Comparison of ENCODE assay signal across 9 cellular contexts in the genomic region with DNA sequence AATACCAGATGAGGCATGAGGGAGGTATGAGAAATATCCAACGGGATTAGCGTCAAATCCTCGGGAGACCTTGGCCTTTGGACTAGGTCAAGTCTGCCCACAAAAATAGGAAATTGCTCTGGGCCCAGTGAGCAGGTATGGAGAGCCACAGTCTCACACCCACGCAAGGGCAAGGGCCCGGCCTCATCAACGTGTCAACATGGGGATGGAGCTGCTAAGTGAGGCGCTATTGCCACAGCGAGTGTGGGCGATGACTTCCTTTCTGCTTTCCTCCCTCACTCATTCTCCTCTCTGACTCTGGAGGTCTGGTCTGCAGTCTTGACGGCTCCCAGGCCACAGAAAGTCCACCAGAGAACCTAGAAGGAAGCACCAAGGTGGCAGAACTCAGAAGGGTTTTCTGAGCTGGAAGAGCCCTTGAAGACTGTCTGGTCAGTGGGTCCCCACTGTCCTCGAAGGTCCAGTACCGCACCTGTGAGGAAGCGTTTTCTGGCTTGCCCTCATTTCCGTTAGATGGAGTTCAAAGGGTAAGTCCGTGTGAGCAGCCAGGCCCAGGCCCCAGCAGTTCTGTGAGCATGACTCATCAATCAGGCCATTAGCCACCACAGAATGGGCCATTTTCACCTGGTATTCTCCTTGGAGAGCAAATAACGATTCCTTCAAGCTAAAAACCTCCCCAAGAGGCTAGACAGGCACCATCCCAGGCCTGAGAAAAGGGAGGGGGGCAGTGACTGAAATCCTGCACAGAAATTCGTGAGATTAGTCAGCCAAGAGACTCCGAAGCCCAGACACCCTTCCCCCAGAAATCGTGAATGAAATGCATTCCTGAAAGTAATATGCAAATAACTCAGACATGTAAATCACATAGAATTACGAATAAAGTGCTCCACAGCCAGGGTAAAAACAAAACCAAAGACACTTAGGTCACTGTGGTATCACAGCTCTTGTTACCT.
DNase-seq lines count a peak whose midpoint lies in the region; ATAC-seq, FAIRE-seq and TF ChIP-seq lines count a peak whose summit lies in the region.
"Had no signal": no experiment of that assay in that cellular context is flagged by ENCODE, and none has a peak within 500 bp of the region (broad histone marks: within the 10 kb centered on the region; RNA-seq: fewer than 3 reads in every experiment).

No MANE protein-coding gene starts in this region.

- peaks cover 64% of the 10 kb centered on the region for H3K4me1 Mint-ChIP-seq in WTC11

- no peak overlapping the region for H3K9ac ChIP-seq in Karpas-422 (ENCODE audit: low read length)

- DNase-seq in AG10803 (ENCODE audit: low read depth) = peak; percentile 97
- peak; percentile 46 for DNase-seq in GM19239 (ENCODE audit: insufficient read length, low spot score)
- no peak for DNase-seq in WTC11 (ENCODE audit: low spot score)
- DNase-seq in fibroblast of gingiva (ENCODE audit: low read depth) = peak; percentile 16
- DNase-seq in stimulated activated CD4-positive, alpha-beta T cell treated with anti-CD3 and anti-CD28 coated beads, Interleukin-1b, Interleukin-23, amount 100 ng/mL, for 24 hours (ENCODE audit: low read depth in 4 of 4, low spot score in 1 of 4) = peak; percentile 26 to 64 (median 38)
- DNase-seq in mucosa of gallbladder (ENCODE audit: low spot score) = no peak
- no peak for DNase-seq in Karpas-422

- H3K36me3 ChIP-seq in Karpas-422 (ENCODE audit: insufficient read depth, low read length) = no peaks in the 10 kb centered on the region

- CTCF ChIA-PET in WTC11 (lab: Charles Lee) = interaction anchor here (0.7 to 5.4 kb wide), 4 partner anchors 14 to 230 kb away, joined by 3 to 34 read pairs (median 10); no protein-coding TSS in a partner anchor

- no peaks in the 10 kb centered on the region for H3K27me3 Mint-ChIP-seq in WTC11 (ENCODE audit: low read depth)

- ATAC-seq in HG03135 (IDR thresholded peaks at IDR 0.05; ENCODE audit: unreplicated experiment) (peak; percentile 69), WTC11 (peak; percentile 23)

- peak overlapping the region; percentile 24; the same call in 1 of the 2 replicates for H3K4me3 Mint-ChIP-seq in WTC11

- H3K27ac Mint-ChIP-seq in WTC11 = peak overlapping the region; percentile 71

- H3K9me2 ChIP-seq in Karpas-422 (replicated peaks; ENCODE audit: insufficient read depth, low read length) = no peaks in the 10 kb centered on the region

- no peaks in the 10 kb centered on the region for H3K27me3 ChIP-seq in Karpas-422 (ENCODE audit: low read length)

- no peaks in the 10 kb centered on the region for H3K9me3 Mint-ChIP-seq in WTC11

- no peaks in the 10 kb centered on the region for H3K36me3 Mint-ChIP-seq in WTC11

- POLR2A ChIA-PET in WTC11 (lab: Charles Lee) = no interaction called here

- no peaks in the 10 kb centered on the region for H3K79me2 ChIP-seq in Karpas-422 (ENCODE audit: low read length)

- peak; percentile 97 for FAIRE-seq in GM19239 (lab: Jason Lieb, UNC)

- no peak overlapping the region for H2AFZ ChIP-seq in Karpas-422 (ENCODE audit: low read length)

- peaks cover 31% of the 10 kb centered on the region for H3K4me1 ChIP-seq in Karpas-422 (ENCODE audit: low read length)

- H4K20me1 ChIP-seq in Karpas-422 (ENCODE audit: insufficient read depth, low read depth, low read length) = peaks cover 20% of the 10 kb centered on the region; the same call in 1 of the 2 replicates

- H3K4me2 ChIP-seq in Karpas-422 (ENCODE audit: low read depth, low read length, poor library complexity, severe bottlenecking) = no peak overlapping the region

- no peak overlapping the region for H3K27ac ChIP-seq in Karpas-422 (ENCODE audit: low read length)

- H3K9me3 ChIP-seq in Karpas-422 (ENCODE audit: low read length) = no peaks in the 10 kb centered on the region

- no peak overlapping the region for H3K4me3 ChIP-seq in AG10803 (ENCODE audit: low read length)
- H3K4me3 ChIP-seq in Karpas-422 (ENCODE audit: low read length) = no peak overlapping the region
- H3K4me3 ChIP-seq: lung had no signal

- TF ChIP-seq CTCF in AG10803 (conservative IDR thresholded peaks at IDR 0.05; ENCODE audit: low read length) = no peak
- no peak for TF ChIP-seq CTCF in WTC11 (IDR thresholded peaks at IDR 0.05)

TF ChIP-seq in WTC11, 78 proteins besides CTCF, POLR2A, EP300 and RAD21:
- TF ChIP-seq GABPB1 (CRISPR knock-in tag; IDR thresholded peaks at IDR 0.05) (peak; percentile 41; the same call in 1 of the 2 replicates), NFE2L1 (CRISPR knock-in tag; IDR thresholded peaks at IDR 0.05) (0 out of 2 replicates have a peak, but pooled peaks have one; percentile 57)
- TF ChIP-seq, protein P1, sequence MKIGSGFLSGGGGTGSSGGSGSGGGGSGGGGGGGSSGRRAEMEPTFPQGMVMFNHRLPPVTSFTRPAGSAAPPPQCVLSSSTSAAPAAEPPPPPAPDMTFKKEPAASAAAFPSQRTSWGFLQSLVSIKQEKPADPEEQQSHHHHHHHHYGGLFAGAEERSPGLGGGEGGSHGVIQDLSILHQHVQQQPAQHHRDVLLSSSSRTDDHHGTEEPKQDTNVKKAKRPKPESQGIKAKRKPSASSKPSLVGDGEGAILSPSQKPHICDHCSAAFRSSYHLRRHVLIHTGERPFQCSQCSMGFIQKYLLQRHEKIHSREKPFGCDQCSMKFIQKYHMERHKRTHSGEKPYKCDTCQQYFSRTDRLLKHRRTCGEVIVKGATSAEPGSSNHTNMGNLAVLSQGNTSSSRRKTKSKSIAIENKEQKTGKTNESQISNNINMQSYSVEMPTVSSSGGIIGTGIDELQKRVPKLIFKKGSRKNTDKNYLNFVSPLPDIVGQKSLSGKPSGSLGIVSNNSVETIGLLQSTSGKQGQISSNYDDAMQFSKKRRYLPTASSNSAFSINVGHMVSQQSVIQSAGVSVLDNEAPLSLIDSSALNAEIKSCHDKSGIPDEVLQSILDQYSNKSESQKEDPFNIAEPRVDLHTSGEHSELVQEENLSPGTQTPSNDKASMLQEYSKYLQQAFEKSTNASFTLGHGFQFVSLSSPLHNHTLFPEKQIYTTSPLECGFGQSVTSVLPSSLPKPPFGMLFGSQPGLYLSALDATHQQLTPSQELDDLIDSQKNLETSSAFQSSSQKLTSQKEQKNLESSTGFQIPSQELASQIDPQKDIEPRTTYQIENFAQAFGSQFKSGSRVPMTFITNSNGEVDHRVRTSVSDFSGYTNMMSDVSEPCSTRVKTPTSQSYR (CRISPR knock-in tag; IDR thresholded peaks at IDR 0.05) = no peak
TF ChIP-seq in WTC11: peak in this region for 2.

Comparison
In these comparisons a context has a peak if more than half of its experiments do, and no peak if none do; other contexts are left out.
1. DNase-seq: peak in AG10803 (single experiment), GM19239 (single experiment), fibroblast of gingiva (single experiment) and stimulated activated CD4-positive, alpha-beta T cell treated with anti-CD3 and anti-CD28 coated beads, Interleukin-1b, Interleukin-23, amount 100 ng/mL, for 24 hours (4 of 4); none in WTC11 (single experiment), mucosa of gallbladder (single experiment) and Karpas-422 (single experiment).